In genomic region chr15:63539517-63539916, GRCh38 we compare ENCODE assay signal across 14 cellular contexts. TPM values are rescaled to one million over a fixed set of nuclear protein-coding genes. Genes with fewer than 3 reads are reported as not detected.
DNase-seq lines count a peak whose midpoint lies in the region; ATAC-seq, FAIRE-seq and TF ChIP-seq lines count a peak whose summit lies in the region.
"Had no signal": no experiment of that assay in that cellular context is flagged by ENCODE, and none has a peak within 500 bp of the region (broad histone marks: within the 10 kb centered on the region; RNA-seq: fewer than 3 reads in every experiment).

No MANE protein-coding gene starts in this region.

- H3K79me2 ChIP-seq in endothelial cell of umbilical vein (ENCODE audit: control insufficient read depth, insufficient read depth, low read length), result peaks cover 56% of the 10 kb centered on the region

- DNase-seq in heart left ventricle, result peak in 4 of 5 donors; percentile 37 to 49 (median 42)
- no peak for DNase-seq in Right ventricle myocardium superior
- DNase-seq in NCI-H510A treated with DMSO at 0.1 percent for 48 hours (lab: John Stamatoyannopoulos, UW), result peak; percentile 4
- DNase-seq in endothelial cell of umbilical vein (ENCODE audit: low read depth, low spot score), result peak; percentile 69
- DNase-seq in transverse colon, result peak; percentile 58
- no peak for DNase-seq in activated CD4-positive, CD25-positive, alpha-beta regulatory T cell (lab: John Stamatoyannopoulos, UW)
- no peak for DNase-seq in activated CD4-positive, alpha-beta T cell treated with anti-CD3 and anti-CD28 coated beads for 1 hour
- DNase-seq: activated gamma-delta T cell treated with Interleukin-2 at 50 U/mL for 16 hours; NCI-H446 treated with DMSO at 0.1 percent for 48 hours; right lobe of liver; stimulated activated CD4-positive, alpha-beta T cell treated with anti-CD3 and anti-CD28 coated beads, Interleukin-4, amount 100 ng/mL, for 1 hour had no signal

- in situ Hi-C loops in transverse colon (cut with MboI; ENCODE audit: low pct_ligation_motif_present in 1 of 4, low pct_unique_long_range_greater_than_20kb in 1 of 4, low sequenced_read_pairs in 3 of 4), result no loop called here

- H3K4me1 ChIP-seq in heart left ventricle (peaks cover 0 to 45% (median 0%) of the 10 kb centered on the region in 12 donors), endothelial cell of umbilical vein (ENCODE audit: control insufficient read depth, extremely low read depth, insufficient read depth, low read length) (peaks cover 7% of the 10 kb centered on the region), transverse colon (peaks cover 5 to 85% (median 34%) of the 10 kb centered on the region in 4 donors)

- TF ChIP-seq POLR2A in heart left ventricle (IDR thresholded peaks at IDR 0.05), result no peak
- no peak for TF ChIP-seq POLR2A in endothelial cell of umbilical vein (IDR thresholded peaks at IDR 0.05; ENCODE audit: low read depth, low read length)
- TF ChIP-seq POLR2A in transverse colon (IDR thresholded peaks at IDR 0.05), result no peak

- no peak overlapping the region for H3K9ac ChIP-seq in endothelial cell of umbilical vein (replicated peaks; ENCODE audit: extremely low read depth, insufficient read depth, low read length)

- CTCF ChIA-PET in endothelial cell of umbilical vein (lab: Charles Lee), result interaction anchor here (2.7 to 3.9 kb wide), 2 partner anchors 9 to 12 kb away, joined by 10 to 15 read pairs; no protein-coding TSS in a partner anchor

- no peaks in the 10 kb centered on the region for H3K9me1 ChIP-seq in endothelial cell of umbilical vein (replicated peaks; ENCODE audit: control insufficient read depth, extremely low read depth, insufficient read depth, low read length)

- dilution Hi-C loops in endothelial cell of umbilical vein (cut with MboI; ENCODE audit: extremely low pct_ligation_motif_present, low sequenced_read_pairs), result no loop called here

- POLR2A ChIA-PET in endothelial cell of umbilical vein (lab: Charles Lee), result no interaction called here

- no peaks in the 10 kb centered on the region for H3K9me3 ChIP-seq in heart left ventricle
- no peaks in the 10 kb centered on the region for H3K9me3 ChIP-seq in endothelial cell of umbilical vein (replicated peaks; ENCODE audit: control insufficient read depth, insufficient read depth, low read length)
- H3K9me3 ChIP-seq in transverse colon, result no peaks in the 10 kb centered on the region
- H3K9me3 ChIP-seq: heart right ventricle, right lobe of liver had no signal

- BruUV-seq in endothelial cell of umbilical vein (replicated peaks; lab: Mats Ljungman, UMichigan), result no TSS peak

- TF ChIP-seq EP300 in transverse colon (IDR thresholded peaks at IDR 0.05; ENCODE audit: low read depth), result no peak

- no peak for FAIRE-seq in endothelial cell of umbilical vein (lab: Jason Lieb, UNC)

- peaks cover 0 to 40% (median 21%) of the 10 kb centered on the region in 9 donors for H3K36me3 ChIP-seq in heart left ventricle
- H3K36me3 ChIP-seq in endothelial cell of umbilical vein (ENCODE audit: control insufficient read depth in 2 of 2, extremely low read depth in 1 of 2, insufficient read depth in 2 of 2, low read length in 2 of 2), result peaks cover 2 to 4% of the 10 kb centered on the region in 2 experiments
- H3K36me3 ChIP-seq in transverse colon, result peaks cover 0 to 9% (median 0%) of the 10 kb centered on the region in 4 donors
- H3K36me3 ChIP-seq: right lobe of liver had no signal

- WGBS in heart left ventricle, 4 donors, result 52 to 59% (median 56%) methylated on average over 6 of the region's 6 CpGs
- 44 to 80% methylated on average over 1 to 6 of the region's 6 CpGs for WGBS in transverse colon (ENCODE audit: low coverage in 1 of 2), 2 donors

- H3K4me3 ChIP-seq in heart left ventricle, result no peak overlapping the region
- no peak overlapping the region for H3K4me3 ChIP-seq in endothelial cell of umbilical vein (replicated peaks in 1 of 3; ENCODE audit: insufficient read depth in 1 of 3, low read depth in 1 of 3, low read length in 3 of 3)
- H3K4me3 ChIP-seq in transverse colon, result no peak overlapping the region
- H3K4me3 ChIP-seq: heart right ventricle, right lobe of liver had no signal

- TF ChIP-seq CTCF in heart left ventricle (IDR thresholded peaks at IDR 0.05), result no peak
- no peak for TF ChIP-seq CTCF in endothelial cell of umbilical vein (IDR thresholded peaks at IDR 0.05; ENCODE audit: extremely low read depth in 1 of 2, insufficient read depth in 1 of 2, low read depth in 1 of 2, low read length in 2 of 2)
- no peak for TF ChIP-seq CTCF in transverse colon (IDR thresholded peaks at IDR 0.05)

- intact Hi-C loops in heart left ventricle (cut with DNase I), result loop anchor here in 2 of 10 donors (5.0 kb wide), 2 partner anchors 33 to 52 kb away; no protein-coding TSS in a partner anchor
- intact Hi-C loops in Right ventricle myocardium superior (cut with DNase I), result no loop called here
- intact Hi-C loops in endothelial cell of umbilical vein (cut with micrococcal nuclease), result no loop called here
- intact Hi-C loops in transverse colon (cut with DNase I; ENCODE audit: low total_unique reads), result no loop called here

- ATAC-seq in heart left ventricle (peak in 1 of 4 donors; percentile 55), Right ventricle myocardium superior (ENCODE audit: poor library complexity) (no peak), GM19397 (IDR thresholded peaks at IDR 0.05; ENCODE audit: unreplicated experiment) (no peak)
- ATAC-seq: stimulated activated effector memory CD8-positive, alpha-beta T cell treated with anti-CD3 and anti-CD28 coated beads, Interleukin-12 subunit alpha, Interleukin-12 subunit beta, amount 100 ng/mL, for 72 hours had no signal

- no peaks in the 10 kb centered on the region for H4K20me1 ChIP-seq in endothelial cell of umbilical vein (replicated peaks; ENCODE audit: control insufficient read depth, extremely low read depth, insufficient read depth, low read length)

- no peak overlapping the region for H3K27ac ChIP-seq in heart left ventricle
- no peak overlapping the region for H3K27ac ChIP-seq in endothelial cell of umbilical vein (ENCODE audit: insufficient read depth, low read depth, low read length)
- peak overlapping the region; percentile 36 to 64 (median 62) for H3K27ac ChIP-seq in transverse colon
- H3K27ac ChIP-seq: heart right ventricle, right lobe of liver had no signal

- H3K4me2 ChIP-seq in endothelial cell of umbilical vein (ENCODE audit: insufficient read depth, low read length), result no peak overlapping the region

- H2AFZ ChIP-seq in endothelial cell of umbilical vein (ENCODE audit: low read depth, low read length), result no peak overlapping the region

- H3K27me3 ChIP-seq in heart left ventricle (no peaks in the 10 kb centered on the region), endothelial cell of umbilical vein (ENCODE audit: control insufficient read depth in 2 of 2, insufficient read depth in 2 of 2, low read length in 2 of 2) (no peaks in the 10 kb centered on the region), transverse colon (no peaks in the 10 kb centered on the region)
- H3K27me3 ChIP-seq: heart right ventricle, right lobe of liver had no signal

TF ChIP-seq in endothelial cell of umbilical vein, 7 proteins besides CTCF, POLR2A, EP300 and RAD21:
- TF ChIP-seq FOS (IDR thresholded peaks at IDR 0.05; ENCODE audit: borderline replicate concordance, insufficient read depth, low read length) (no peak), JUN (IDR thresholded peaks at IDR 0.05; ENCODE audit: borderline replicate concordance, insufficient read depth, insufficient read length, low read depth) (no peak), MYC (IDR thresholded peaks at IDR 0.05; ENCODE audit: low read depth, low read length) (no peak), EZH2 (IDR thresholded peaks at IDR 0.05; ENCODE audit: borderline replicate concordance, low read depth, low read length, severe bottlenecking) (no peak), GATA2 (IDR thresholded peaks at IDR 0.05; ENCODE audit: insufficient read depth, insufficient read length, low read depth, low read length) (no peak), MAX (IDR thresholded peaks at IDR 0.05; ENCODE audit: insufficient read depth, insufficient read length) (no peak), POLR2AphosphoS5 (IDR thresholded peaks at IDR 0.05; ENCODE audit: insufficient read depth, low read depth, low read length) (no peak)

RNA-seq across cellular contexts. Expression of gene USP3, which starts 35.1 kb away (rescaled TPM):
- 10 to 100 TPM; 14.3 to 30.8 (median 18.4) TPM for total RNA-seq in heart left ventricle
- 10 to 100 TPM in 1 of 2 donors, 1 to 10 TPM in 1; 7.1 to 10.5 TPM for polyA plus RNA-seq in heart left ventricle
- 15.9 TPM for total RNA-seq in Right ventricle myocardium superior
- total RNA-seq in endothelial cell of umbilical vein, result 52.4 and 57.2 TPM in 2 replicates
- polyA plus RNA-seq in endothelial cell of umbilical vein, result 15.9 and 18.8 TPM in 2 replicates
- polyA plus RNA-seq in endothelial cell of umbilical vein (2011; cell fraction: cytosol; rRNA removed), result 19.9 and 26.5 TPM in 2 replicates
- polyA plus RNA-seq in endothelial cell of umbilical vein (2011; cell fraction: nucleus; rRNA removed), result 95.2 and 103 TPM in 2 replicates
- polyA plus RNA-seq in endothelial cell of umbilical vein (2012), result 27.8 and 35.5 TPM in 2 replicates
- 40.0 and 46.1 TPM in 2 replicates for polyA minus RNA-seq in endothelial cell of umbilical vein
- polyA minus RNA-seq in endothelial cell of umbilical vein (2011; cell fraction: cytosol; rRNA and poly(A)+ RNA removed), result 19.7 TPM
- polyA minus RNA-seq in endothelial cell of umbilical vein (2011; cell fraction: nucleus; rRNA and poly(A)+ RNA removed), result 81.2 and 93.6 TPM in 2 replicates
- 10 to 100 TPM; 56.1 to 93.0 (median 73.7) TPM for total RNA-seq in transverse colon

RNA-seq across cellular contexts. Expression of gene FBXL22, which starts 57.7 kb away (rescaled TPM):
- total RNA-seq in heart left ventricle (10 to 100 TPM in 8 of 9 donors, 1 to 10 TPM in 1; 9.9 to 41.5 (median 23.4) TPM), Right ventricle myocardium superior (31.0 TPM), endothelial cell of umbilical vein (not detected in 2 replicates), transverse colon (10 to 100 TPM in 1 of 4 donors, 1 to 10 TPM in 3; 3.0 to 28.1 (median 7.8) TPM)
- polyA plus RNA-seq in heart left ventricle (10 to 100 TPM in 1 of 2 donors, 1 to 10 TPM in 1; 2.4 to 20.1 TPM), endothelial cell of umbilical vein (0.06 and 0.13 TPM in 2 replicates)
- polyA plus RNA-seq in endothelial cell of umbilical vein (2011; cell fraction: cytosol; rRNA removed), result 0.06 and 0.13 TPM in 2 replicates
- 0.14 and 0.15 TPM in 2 replicates for polyA plus RNA-seq in endothelial cell of umbilical vein (2011; cell fraction: nucleus; rRNA removed)
- 0.17 TPM in 1 of 2 replicates, not detected in the other for polyA plus RNA-seq in endothelial cell of umbilical vein (2012)
- polyA minus RNA-seq in endothelial cell of umbilical vein, result 0.27 TPM in 1 of 2 replicates, not detected in the other
- polyA minus RNA-seq in endothelial cell of umbilical vein (2011; cell fraction: cytosol; rRNA and poly(A)+ RNA removed), result 0.51 TPM
- polyA minus RNA-seq in endothelial cell of umbilical vein (2011; cell fraction: nucleus; rRNA and poly(A)+ RNA removed), result 0.67 and 0.72 TPM in 2 replicates

Comparison
In these comparisons a context has a peak if more than half of its experiments do, and no peak if none do; other contexts are left out.
1. DNase-seq: peak in heart left ventricle (4 of 5), NCI-H510A treated with DMSO at 0.1 percent for 48 hours (single experiment), endothelial cell of umbilical vein (single experiment) and transverse colon (single experiment); none in Right ventricle myocardium superior (single experiment), activated CD4-positive, CD25-positive, alpha-beta regulatory T cell (0 of 4) and activated CD4-positive, alpha-beta T cell treated with anti-CD3 and anti-CD28 coated beads for 1 hour (single experiment).
2. H3K27ac ChIP-seq: peak in transverse colon (4 of 4); none in heart left ventricle (0 of 12) and endothelial cell of umbilical vein (single experiment).